In genomic region chr10:100889546-100889945, GRCh38 we compare ENCODE assay signal across 27 cellular contexts. TPM values are rescaled to one million over a fixed set of nuclear protein-coding genes. Genes with fewer than 3 reads are reported as not detected.
DNase-seq lines count a peak whose midpoint lies in the region; FAIRE-seq and TF ChIP-seq lines count a peak whose summit lies in the region.
"Had no signal": no experiment of that assay in that cellular context is flagged by ENCODE, and none has a peak within 500 bp of the region (broad histone marks: within the 10 kb centered on the region; RNA-seq: fewer than 3 reads in every experiment).

No MANE protein-coding gene starts in this region.

- no peaks in the 10 kb centered on the region for H3K9me3 ChIP-seq in esophagus muscularis mucosa
- H3K9me3 ChIP-seq: BLaER1, breast epithelium, colonic mucosa, gastrocnemius medialis, right lobe of liver, upper lobe of right lung had no signal

- peaks cover 24% of the 10 kb centered on the region for H3K4me1 ChIP-seq in ACC112 (ENCODE audit: control insufficient read depth, insufficient read depth, low read length, unreplicated experiment)
- peaks cover 0 to 9% (median 0%) of the 10 kb centered on the region in 4 donors for H3K4me1 ChIP-seq in esophagus muscularis mucosa
- H3K4me1 ChIP-seq: breast epithelium, colonic mucosa, right lobe of liver, upper lobe of right lung had no signal

- no peak for DNase-seq in HTR-8/SVneo (ENCODE audit: insufficient read length, low spot score)
- DNase-seq in brain microvascular endothelial cell: no peak
- DNase-seq in HT-29 (ENCODE audit: low spot score): no peak
- no peak for DNase-seq in GM20000 (ENCODE audit: low spot score)
- no peak for DNase-seq in esophagus muscularis mucosa (ENCODE audit: extremely low spot score)
- DNase-seq in H54 (ENCODE audit: insufficient read length, low spot score): no peak
- DNase-seq: activated CD4-positive, alpha-beta T cell treated with anti-CD3 and anti-CD28 coated beads, Interleukin-2, amount 10 ng/mL, durations not matched to agents 7 days and 5 days; activated T-cell treated with anti-CD3 and anti-CD28 coated beads, Interleukin-2, amount 50 U/mL, for 4 hours; colonic mucosa; gastrocnemius medialis; GDM1; midbrain; natural killer cell; NCI-H1436; NCI-H2081 treated with DMSO at 0.1 percent for 48 hours; stimulated activated CD4-positive, alpha-beta T cell treated with anti-CD3 and anti-CD28 coated beads, Interleukin-12 subunit alpha, Interleukin-12 subunit beta, amount 100 ng/mL, for 4 hours; stimulated activated CD4-positive, alpha-beta T cell treated with anti-CD3 and anti-CD28 coated beads, Interleukin-4, amount 100 ng/mL, for 24 hours; substantia nigra; upper lobe of right lung had no signal

- no peaks in the 10 kb centered on the region for H3K36me3 Mint-ChIP-seq in nephron (ENCODE audit: low read depth)
- H3K36me3 Mint-ChIP-seq: natural killer cell; stimulated activated effector memory CD8-positive, alpha-beta T cell treated with anti-CD3 and anti-CD28 coated beads, Interleukin-12 subunit alpha, Interleukin-12 subunit beta, amount 100 ng/mL, for 72 hours had no signal

- no peak for TF ChIP-seq EP300 in esophagus muscularis mucosa (IDR thresholded peaks at IDR 0.05)

- H3K27me3 Mint-ChIP-seq in nephron (ENCODE audit: low read depth): no peaks in the 10 kb centered on the region

- no peaks in the 10 kb centered on the region for H3K9me3 Mint-ChIP-seq in nephron
- H3K9me3 Mint-ChIP-seq: activated CD4-positive, alpha-beta T cell treated with anti-CD3 and anti-CD28 coated beads, Interleukin-2, amount 10 ng/mL, durations not matched to agents 7 days and 5 days; activated T-cell treated with anti-CD3 and anti-CD28 coated beads, Interleukin-2, amount 50 U/mL, for 4 hours; natural killer cell; stimulated activated effector memory CD8-positive, alpha-beta T cell treated with anti-CD3 and anti-CD28 coated beads, Interleukin-12 subunit alpha, Interleukin-12 subunit beta, amount 100 ng/mL, for 72 hours had no signal

- peak overlapping the region; percentile 60 to 89 (median 76) for H3K27ac Mint-ChIP-seq in nephron
- H3K27ac Mint-ChIP-seq: activated CD4-positive, alpha-beta T cell treated with anti-CD3 and anti-CD28 coated beads, Interleukin-2, amount 10 ng/mL, durations not matched to agents 7 days and 5 days; natural killer cell had no signal

- peak overlapping the region in 1 of 3 experiments; percentile 9 for H3K4me3 Mint-ChIP-seq in nephron
- H3K4me3 Mint-ChIP-seq: activated CD4-positive, alpha-beta T cell treated with anti-CD3 and anti-CD28 coated beads, Interleukin-2, amount 10 ng/mL, durations not matched to agents 7 days and 5 days; activated T-cell treated with anti-CD3 and anti-CD28 coated beads, Interleukin-2, amount 50 U/mL, for 4 hours; natural killer cell; stimulated activated effector memory CD8-positive, alpha-beta T cell treated with anti-CD3 and anti-CD28 coated beads, Interleukin-12 subunit alpha, Interleukin-12 subunit beta, amount 100 ng/mL, for 72 hours had no signal

- TF ChIP-seq CTCF in brain microvascular endothelial cell (IDR thresholded peaks at IDR 0.05; ENCODE audit: low read depth, low read length, missing control alignments) (no peak), nephron (IDR thresholded peaks at IDR 0.05; ENCODE audit: unreplicated experiment in 3 of 3) (no peak), GM20000 (IDR thresholded peaks at IDR 0.05; ENCODE audit: extremely low read depth, missing control alignments) (no peak), esophagus muscularis mucosa (IDR thresholded peaks at IDR 0.05) (no peak)

- peak; percentile 13 for FAIRE-seq in HTR-8/SVneo (lab: Jason Lieb, UNC)
- no peak for FAIRE-seq in H54 (lab: Jason Lieb, UNC)
- FAIRE-seq: islet of Langerhans had no signal

- TF ChIP-seq POLR2A in esophagus muscularis mucosa (IDR thresholded peaks at IDR 0.05; ENCODE audit: low read depth) (no peak), H54 (IDR thresholded peaks at IDR 0.05; ENCODE audit: low read depth, low read length) (no peak)

- H2AFZ ChIP-seq in ACC112 (ENCODE audit: low read length, unreplicated experiment): no peak overlapping the region

- H3K4me1 Mint-ChIP-seq in nephron: peaks cover 69% of the 10 kb centered on the region
- H3K4me1 Mint-ChIP-seq: activated CD4-positive, alpha-beta T cell treated with anti-CD3 and anti-CD28 coated beads, Interleukin-2, amount 10 ng/mL, durations not matched to agents 7 days and 5 days; natural killer cell; stimulated activated effector memory CD8-positive, alpha-beta T cell treated with anti-CD3 and anti-CD28 coated beads, Interleukin-12 subunit alpha, Interleukin-12 subunit beta, amount 100 ng/mL, for 72 hours had no signal

- no peaks in the 10 kb centered on the region for H3K27me3 ChIP-seq in ACC112 (ENCODE audit: insufficient read depth, low read length)
- H3K27me3 ChIP-seq in brain microvascular endothelial cell (replicated peaks): no peaks in the 10 kb centered on the region
- H3K27me3 ChIP-seq in esophagus muscularis mucosa: peaks cover 0 to 42% (median 3%) of the 10 kb centered on the region in 4 donors
- H3K27me3 ChIP-seq: BLaER1, colonic mucosa, right lobe of liver had no signal

- H3K27ac ChIP-seq in ACC112 (ENCODE audit: low read depth, low read length): peak overlapping the region; percentile 87; the same call in 1 of the 2 replicates
- H3K27ac ChIP-seq in brain microvascular endothelial cell: peak overlapping the region; percentile 93
- H3K27ac ChIP-seq in esophagus muscularis mucosa (replicated peaks in 1 of 4): no peak overlapping the region
- H3K27ac ChIP-seq: BLaER1, breast epithelium, colonic mucosa, right lobe of liver, upper lobe of right lung, VCaP had no signal

- H3K4me3 ChIP-seq in ACC112 (ENCODE audit: low read depth, low read length): no peak overlapping the region
- no peak overlapping the region for H3K4me3 ChIP-seq in brain microvascular endothelial cell (ENCODE audit: low read depth, low read length)
- H3K4me3 ChIP-seq in esophagus muscularis mucosa: no peak overlapping the region
- H3K4me3 ChIP-seq: BLaER1, breast epithelium, colonic mucosa, gastrocnemius medialis, right lobe of liver, upper lobe of right lung had no signal

- intact Hi-C loops in esophagus muscularis mucosa (cut with DNase I): no loop called here

- H3K36me3 ChIP-seq in ACC112 (ENCODE audit: insufficient read depth, low read length) (no peaks in the 10 kb centered on the region), brain microvascular endothelial cell (replicated peaks) (no peaks in the 10 kb centered on the region), esophagus muscularis mucosa (no peaks in the 10 kb centered on the region)
- H3K36me3 ChIP-seq: BLaER1, breast epithelium, colonic mucosa, gastrocnemius medialis, right lobe of liver, upper lobe of right lung had no signal

- no peaks in the 10 kb centered on the region for H3K79me2 ChIP-seq in ACC112 (ENCODE audit: control insufficient read depth, insufficient read depth, low read length, unreplicated experiment)

- in situ Hi-C loops in brain microvascular endothelial cell (cut with HindIII; ENCODE audit: low pct_ligation_motif_present, low sequenced_read_pairs): loop anchor here (25.0 kb wide), 1 partner anchor 352 kb away; the partner anchor contains the start of genes HIF1AN and NDUFB8

- 70% methylated on average over 4 of the region's 4 CpGs for WGBS in esophagus muscularis mucosa

RNA-seq across cellular contexts. Expression of gene SLF2, which starts 23.2 kb away (rescaled TPM):
- 15.7 and 19.4 TPM in 2 replicates for total RNA-seq in HT-29 (2014; rRNA removed; shearing (Covaris generic))
- total RNA-seq in esophagus muscularis mucosa: 10 to 100 TPM; 19.1 to 34.1 (median 20.8) TPM

Comparison
In these comparisons a context has a peak if more than half of its experiments do, and no peak if none do; other contexts are left out.
1. H3K27ac ChIP-seq: peak in ACC112 (single experiment) and brain microvascular endothelial cell (single experiment); none in esophagus muscularis mucosa (0 of 4).